22 cellular contexts compared by ENCODE assay signal in the genomic region with DNA sequence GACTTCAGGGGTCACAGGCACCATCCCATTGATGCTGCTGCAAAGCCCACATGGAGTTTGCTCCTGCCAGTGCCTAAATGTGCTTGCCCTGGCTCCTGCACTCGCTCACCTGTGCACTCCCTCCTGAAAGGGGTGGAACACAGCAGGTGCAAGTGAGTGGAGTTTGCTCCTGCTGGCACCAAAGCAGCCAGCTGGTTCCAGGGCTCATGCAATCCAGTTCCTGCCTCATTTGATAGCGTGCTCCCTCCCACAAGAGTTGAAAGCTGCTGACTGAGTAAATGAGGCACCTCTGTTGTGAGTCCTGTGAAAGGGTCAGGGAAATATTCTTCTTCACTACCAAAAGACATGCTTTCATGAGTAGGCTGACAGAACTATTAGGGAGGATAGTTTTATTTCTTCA. TPM values are rescaled to one million over a fixed set of nuclear protein-coding genes. Genes with fewer than 3 reads are reported as not detected.
DNase-seq lines count a peak whose midpoint lies in the region; FAIRE-seq and TF ChIP-seq lines count a peak whose summit lies in the region.
"Had no signal": no experiment of that assay in that cellular context is flagged by ENCODE, and none has a peak within 500 bp of the region (broad histone marks: within the 10 kb centered on the region; RNA-seq: fewer than 3 reads in every experiment).

No MANE protein-coding gene starts in this region.

- FAIRE-seq in islet of Langerhans (lab: Jason Lieb, UNC), result peak; percentile 47
- FAIRE-seq: astrocyte, GM12892 had no signal

- intact Hi-C loops in lower leg skin (cut with DNase I; ENCODE audit: low total_unique reads), result no loop called here

- WGBS in lower leg skin, 2 donors, result 48 to 54% methylated on average over 2 of the region's 2 CpGs

- peak; percentile 34 for DNase-seq in COR-L47 (lab: John Stamatoyannopoulos, UW)
- peak; percentile 40 for DNase-seq in NCI-H1092 treated with DMSO at 0.1 percent for 48 hours (lab: John Stamatoyannopoulos, UW)
- DNase-seq in NCI-H2196 treated with DMSO at 0.1 percent for 48 hours (lab: John Stamatoyannopoulos, UW; ENCODE audit: unreplicated experiment), result peak; percentile 40
- no peak for DNase-seq in retina
- no peak for DNase-seq in lower leg skin (ENCODE audit: low spot score in 2 of 2)
- no peak for DNase-seq in activated CD8-positive, alpha-beta memory T cell treated with anti-CD3 and anti-CD28 coated beads for 24 hours
- no peak for DNase-seq in stimulated activated CD4-positive, alpha-beta T cell treated with anti-CD3 and anti-CD28 coated beads, Interleukin-4, amount 100 ng/mL, for 1 hour
- DNase-seq: ACHN; activated CD8-positive, alpha-beta T cell treated with anti-CD3 and anti-CD28 coated beads, Interleukin-2, amount 10 ng/mL, durations not matched to agents 7 days and 5 days; activated naive CD4-positive, alpha-beta T cell treated with anti-CD3 and anti-CD28 coated beads, Interleukin-2, amount 10 ng/mL, durations not matched to agents 7 days and 5 days; activated T-cell treated with anti-CD3 and anti-CD28 coated beads, Interleukin-2, amount 50 U/mL, for 48 hours; C1 segment of cervical spinal cord; left ventricle myocardium superior; NCI-H526 treated with DMSO at 0.1 percent for 48 hours; nucleus accumbens; PC-3; right cardiac atrium; stimulated activated CD4-positive, alpha-beta T cell treated with anti-CD3 and anti-CD28 coated beads, Interleukin-15, amount 100 ng/mL, for 24 hours had no signal

- no peak for TF ChIP-seq POLR2A in lower leg skin (IDR thresholded peaks at IDR 0.05)

- no peak for TF ChIP-seq CTCF in lower leg skin (IDR thresholded peaks at IDR 0.05)

- H3K4me3 ChIP-seq in lower leg skin (ENCODE audit: low read depth, poor library complexity, severe bottlenecking), result no peak overlapping the region
- H3K4me3 ChIP-seq: thoracic aorta had no signal

RNA-seq across cellular contexts. Expression of gene CXCL8, which starts 30.5 kb away (rescaled TPM):
- 1 to 10 TPM in 1 of 4 donors, under 1 TPM in 1, not detected in 2; 0.86 to 1.2 TPM for total RNA-seq in lower leg skin
- total RNA-seq: activated CD8-positive, alpha-beta T cell treated with anti-CD3 and anti-CD28 coated beads, Interleukin-2, amount 10 ng/mL, durations not matched to agents 7 days and 5 days had no signal

Comparison
In these comparisons a context has a peak if more than half of its experiments do, and no peak if none do; other contexts are left out.
1. DNase-seq: peak in COR-L47 (single experiment), NCI-H1092 treated with DMSO at 0.1 percent for 48 hours (single experiment) and NCI-H2196 treated with DMSO at 0.1 percent for 48 hours (single experiment); none in retina (single experiment), lower leg skin (0 of 2), activated CD8-positive, alpha-beta memory T cell treated with anti-CD3 and anti-CD28 coated beads for 24 hours (single experiment) and stimulated activated CD4-positive, alpha-beta T cell treated with anti-CD3 and anti-CD28 coated beads, Interleukin-4, amount 100 ng/mL, for 1 hour (single experiment).